In the genomic region with DNA sequence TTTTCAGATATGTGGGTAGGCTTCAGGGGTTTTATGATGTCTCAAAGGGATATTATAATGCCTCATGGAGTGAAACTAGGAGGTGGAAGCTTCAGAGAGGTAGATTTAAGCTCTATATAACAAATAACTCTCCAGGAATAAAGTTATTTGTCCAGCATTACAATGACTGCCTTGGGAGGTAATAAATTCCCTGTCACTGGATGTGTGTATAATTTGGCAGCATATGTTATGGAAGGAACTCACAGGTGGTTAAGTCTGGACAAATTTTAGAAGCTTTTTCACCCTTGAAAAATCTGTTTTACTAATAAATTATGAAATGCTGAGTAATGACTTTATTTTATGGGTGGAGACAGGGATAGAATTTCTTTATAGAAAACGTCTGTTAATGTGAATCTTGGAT, we compare ENCODE assay signal across 29 cellular contexts. TPM values are rescaled to one million over a fixed set of nuclear protein-coding genes. Genes with fewer than 3 reads are reported as not detected.
DNase-seq lines count a peak whose midpoint lies in the region; ATAC-seq, FAIRE-seq and TF ChIP-seq lines count a peak whose summit lies in the region.
"Had no signal": no experiment of that assay in that cellular context is flagged by ENCODE, and none has a peak within 500 bp of the region (broad histone marks: within the 10 kb centered on the region; RNA-seq: fewer than 3 reads in every experiment).

No MANE protein-coding gene starts in this region.

- H3K4me3 Mint-ChIP-seq in MCF 10A (ENCODE audit: unreplicated experiment), result no peak overlapping the region
- H3K4me3 Mint-ChIP-seq in stimulated activated memory B cell treated with anti-CD40 and anti-IgM and Interleukin-4, amounts not matched to agents 10 μg/mL and 1 μg/mL and 100 μg/mL, for 72 hours, result no peak overlapping the region
- no peak overlapping the region for H3K4me3 Mint-ChIP-seq in activated CD8-positive, alpha-beta T cell treated with anti-CD3 and anti-CD28 coated beads, Interleukin-2, amount 10 ng/mL, durations not matched to agents 7 days and 5 days
- H3K4me3 Mint-ChIP-seq: activated naive CD4-positive, alpha-beta T cell treated with anti-CD3 and anti-CD28 coated beads for 36 hours had no signal

- no peak overlapping the region for H3K9ac ChIP-seq in mammary epithelial cell (ENCODE audit: insufficient read depth, low read length)
- H3K9ac ChIP-seq in H1 (replicated peaks in 1 of 4; ENCODE audit: extremely low read depth in 1 of 4, low read depth in 3 of 4, low read length in 3 of 4), result no peak overlapping the region

- no peak overlapping the region for H3K23ac ChIP-seq in H1 (ENCODE audit: insufficient read length)

- 46% methylated on average over 1 of the region's 1 CpG for WGBS in mammary epithelial cell (ENCODE audit: low coverage, missing lambda C conversion rate)
- 69% methylated on average over 1 of the region's 1 CpG; no CpG with 5 or more reads in 1 of the 2 experiments for WGBS in H1 (ENCODE audit: extremely low coverage in 1 of 2, insufficient coverage in 1 of 2, insufficient read length in 1 of 2, insufficient replicate concordance in 2 of 2, low coverage in 1 of 2, low lambda C conversion rate in 2 of 2, missing lambda C conversion rate in 1 of 2), 2 experiments

- no peak for DNase-seq in mammary epithelial cell
- DNase-seq in MCF 10A (ENCODE audit: unreplicated experiment), result no peak
- DNase-seq in NCI-H2081 (lab: John Stamatoyannopoulos, UW), result peak; percentile 15 to 56
- no peak for DNase-seq in H1 (ENCODE audit: low read depth in 1 of 2, low spot score in 2 of 2)
- no peak for DNase-seq in activated CD8-positive, alpha-beta T cell treated with anti-CD3 and anti-CD28 coated beads, Interleukin-2, amount 10 ng/mL, durations not matched to agents 7 days and 5 days
- no peak for DNase-seq in GOT3 (lab: John Stamatoyannopoulos, UW)
- DNase-seq: activated CD4-positive, alpha-beta T cell treated with anti-CD3 and anti-CD28 coated beads, Interleukin-2, amount 50 U/mL, for 48 hours; activated naive CD4-positive, alpha-beta T cell treated with anti-CD3 and anti-CD28 coated beads for 36 hours; activated T-cell treated with anti-CD3 and anti-CD28 coated beads for 4 hours; Caco-2; DND-41; dorsolateral prefrontal cortex; heart left ventricle; left cardiac atrium; MM.1S; naive B cell; NCI-H1417 treated with DMSO at 0.1 percent for 48 hours; NCI-H226; NCI-H82; pancreas; PC-3; right cardiac atrium; SHP77; transverse colon; WERI-Rb-1 had no signal

- no peak overlapping the region for H2BK12ac ChIP-seq in H1 (ENCODE audit: low read depth, low read length)

- H3K4ac ChIP-seq in H1 (replicated peaks; ENCODE audit: insufficient read length, low read depth, low read length), result no peak overlapping the region

- H3K4me1 ChIP-seq in mammary epithelial cell (ENCODE audit: insufficient read depth, low read length), result no peaks in the 10 kb centered on the region
- peaks cover 0 to 7% (median 2%) of the 10 kb centered on the region in 4 experiments; a peak in 2 of 7 replicates for H3K4me1 ChIP-seq in H1 (replicated peaks in 1 of 4; ENCODE audit: control insufficient read depth in 3 of 4, insufficient read depth in 4 of 4, low read length in 3 of 4)
- H3K4me1 ChIP-seq: Caco-2, pancreas, transverse colon had no signal

- H3K56ac ChIP-seq in H1 (replicated peaks; ENCODE audit: insufficient read length, low read depth, low read length), result no peak overlapping the region

- TF ChIP-seq CTCF in mammary epithelial cell (conservative IDR thresholded peaks at IDR 0.05 in 1 of 2, IDR thresholded peaks at IDR 0.05 in 1 of 2; ENCODE audit: extremely low read depth in 1 of 2, insufficient read depth in 1 of 2, low read depth in 1 of 2, low read length in 2 of 2), result no peak
- no peak for TF ChIP-seq CTCF in MCF 10A (IDR thresholded peaks at IDR 0.05; ENCODE audit: unreplicated experiment)
- no peak for TF ChIP-seq CTCF in H1 (IDR thresholded peaks at IDR 0.05; ENCODE audit: control extremely low read depth in 1 of 3, insufficient read depth in 1 of 3, low read depth in 1 of 3, low read length in 3 of 3)

- no peak overlapping the region for H4K91ac ChIP-seq in H1 (replicated peaks; ENCODE audit: insufficient read length, low read length)

- no peak for TF ChIP-seq RAD21 in H1 (IDR thresholded peaks at IDR 0.05 in 1 of 2, conservative IDR thresholded peaks at IDR 0.05 in 1 of 2; ENCODE audit: low read depth in 2 of 2, low read length in 2 of 2)

- CTCF ChIA-PET in mammary epithelial cell (lab: Charles Lee; ENCODE audit: low non-redundant PET) (no interaction called here), MCF 10A (lab: Yijun Ruan, JAX) (no interaction called here), H1 (lab: Charles Lee; ENCODE audit: partially characterized antibody) (interaction anchor here (0.7 to 1.5 kb wide), 6 partner anchors 9 to 62 kb away, joined by 3 to 7 read pairs (median 4); no protein-coding TSS in a partner anchor)
- CTCF ChIA-PET in activated CD8-positive, alpha-beta T cell treated with anti-CD3 and anti-CD28 coated beads, Interleukin-2, amount 10 ng/mL, durations not matched to agents 7 days and 5 days (lab: Charles Lee), result interaction anchor here (1.0 to 5.6 kb wide), 3 partner anchors 19 to 61 kb away, joined by 4 to 40 read pairs (median 5); a partner anchor contains a TSS

- TF ChIP-seq POLR2A in H1 (IDR thresholded peaks at IDR 0.05; ENCODE audit: control extremely low read depth in 1 of 2, low read depth in 2 of 2, low read length in 2 of 2), result no peak

- FAIRE-seq in H1 (lab: Jason Lieb, UNC), result no peak
- FAIRE-seq: GM12892, GM19239, pancreas had no signal

- H2AK5ac ChIP-seq in H1 (ENCODE audit: low read depth, low read length), result no peak overlapping the region

- H2BK120ac ChIP-seq in H1 (replicated peaks; ENCODE audit: low read depth, low read length), result no peak overlapping the region

- dilution Hi-C loops in mammary epithelial cell (cut with HindIII; ENCODE audit: low sequenced_read_pairs), result no loop called here

- in situ Hi-C loops in mammary epithelial cell (cut with MboI; ENCODE audit: low sequenced_read_pairs in 2 of 2), result no loop called here

- no peak overlapping the region for H2BK20ac ChIP-seq in H1 (ENCODE audit: low read length)

- H3K79me1 ChIP-seq in H1 (ENCODE audit: low read depth, low read length), result no peaks in the 10 kb centered on the region

- H3K9me3 ChIP-seq in mammary epithelial cell (replicated peaks; ENCODE audit: insufficient read depth, low read length), result no peaks in the 10 kb centered on the region
- H3K9me3 ChIP-seq in H1 (ENCODE audit: insufficient read depth in 2 of 2, low read depth in 1 of 2, low read length in 1 of 2), result no peaks in the 10 kb centered on the region
- H3K9me3 ChIP-seq: Caco-2, heart left ventricle, pancreas, transverse colon had no signal

- no peaks in the 10 kb centered on the region for H3K9me3 Mint-ChIP-seq in MCF 10A (ENCODE audit: unreplicated experiment)
- no peaks in the 10 kb centered on the region for H3K9me3 Mint-ChIP-seq in stimulated activated memory B cell treated with anti-CD40 and anti-IgM and Interleukin-4, amounts not matched to agents 10 μg/mL and 1 μg/mL and 100 μg/mL, for 72 hours
- H3K9me3 Mint-ChIP-seq in activated CD8-positive, alpha-beta T cell treated with anti-CD3 and anti-CD28 coated beads, Interleukin-2, amount 10 ng/mL, durations not matched to agents 7 days and 5 days (ENCODE audit: insufficient read depth), result peaks cover 7% of the 10 kb centered on the region
- H3K9me3 Mint-ChIP-seq: activated naive CD4-positive, alpha-beta T cell treated with anti-CD3 and anti-CD28 coated beads for 36 hours; naive B cell had no signal

- no peaks in the 10 kb centered on the region for H3K23me2 ChIP-seq in H1 (ENCODE audit: low read depth, low read length)

- POLR2A ChIA-PET in MCF 10A (lab: Yijun Ruan, JAX) (interaction anchor here (1.2 to 1.3 kb wide), 2 partner anchors 34 to 42 kb away, joined by 3 read pairs; no protein-coding TSS in a partner anchor), H1 (lab: Charles Lee; ENCODE audit: partially characterized antibody) (no interaction called here)
- POLR2A ChIA-PET in activated CD8-positive, alpha-beta T cell treated with anti-CD3 and anti-CD28 coated beads, Interleukin-2, amount 10 ng/mL, durations not matched to agents 7 days and 5 days (lab: Charles Lee), result no interaction called here

- H3K27me3 ChIP-seq in mammary epithelial cell (ENCODE audit: insufficient read depth, low read length) (no peaks in the 10 kb centered on the region), H1 (replicated peaks in 1 of 4; ENCODE audit: control insufficient read depth in 3 of 4, extremely low read depth in 1 of 4, insufficient read depth in 3 of 4, low read length in 3 of 4) (no peaks in the 10 kb centered on the region)
- H3K27me3 ChIP-seq: heart left ventricle, pancreas, transverse colon had no signal

- no peak overlapping the region for H3K27ac ChIP-seq in mammary epithelial cell (ENCODE audit: insufficient read depth, low read depth, low read length)
- H3K27ac ChIP-seq in H1 (ENCODE audit: low read depth, low read length), result no peak overlapping the region
- H3K27ac ChIP-seq: dorsolateral prefrontal cortex, heart left ventricle, pancreas, transverse colon, WERI-Rb-1 had no signal

- H2AFZ ChIP-seq in mammary epithelial cell (ENCODE audit: low read depth, low read length) (peak overlapping the region; percentile 2), H1 (ENCODE audit: low read length) (no peak overlapping the region)

- H3K36me3 ChIP-seq in mammary epithelial cell (ENCODE audit: insufficient read depth, low read length) (no peaks in the 10 kb centered on the region), H1 (ENCODE audit: control insufficient read depth in 2 of 4, insufficient read depth in 4 of 4, low read length in 3 of 4) (no peaks in the 10 kb centered on the region)
- H3K36me3 ChIP-seq: heart left ventricle, pancreas, transverse colon, WERI-Rb-1 had no signal

- no peak for ATAC-seq in stimulated activated memory B cell treated with anti-CD40 and anti-IgM and Interleukin-4, amounts not matched to agents 10 μg/mL and 1 μg/mL and 100 μg/mL, for 72 hours
- no peak for ATAC-seq in HG02981 (IDR thresholded peaks at IDR 0.05; ENCODE audit: unreplicated experiment)
- ATAC-seq in activated CD8-positive, alpha-beta T cell treated with anti-CD3 and anti-CD28 coated beads, Interleukin-2, amount 10 ng/mL, durations not matched to agents 7 days and 5 days, result no peak
- ATAC-seq: heart left ventricle, left cardiac atrium, pancreas, PC-3, right cardiac atrium had no signal

- H3K27me3 Mint-ChIP-seq in MCF 10A (ENCODE audit: insufficient read depth, unreplicated experiment), result no peaks in the 10 kb centered on the region
- no peaks in the 10 kb centered on the region for H3K27me3 Mint-ChIP-seq in stimulated activated memory B cell treated with anti-CD40 and anti-IgM and Interleukin-4, amounts not matched to agents 10 μg/mL and 1 μg/mL and 100 μg/mL, for 72 hours
- H3K27me3 Mint-ChIP-seq in activated CD8-positive, alpha-beta T cell treated with anti-CD3 and anti-CD28 coated beads, Interleukin-2, amount 10 ng/mL, durations not matched to agents 7 days and 5 days (ENCODE audit: low read depth), result no peaks in the 10 kb centered on the region
- H3K27me3 Mint-ChIP-seq: naive B cell had no signal

- intact Hi-C loops in mammary epithelial cell (cut with micrococcal nuclease) (loop anchor here (5.0 kb wide), 1 partner anchor 40 kb away; no protein-coding TSS in a partner anchor), MCF 10A (cut with micrococcal nuclease) (no loop called here)

- BruUV-seq in mammary epithelial cell (replicated peaks; lab: Mats Ljungman, UMichigan), result no TSS peak
- no TSS peak for BruUV-seq in MCF 10A (replicated peaks; lab: Mats Ljungman, UMichigan)

- no peak overlapping the region for H4K5ac ChIP-seq in H1 (ENCODE audit: insufficient read length, low read depth, low read length)

- TF ChIP-seq EP300 in H1 (IDR thresholded peaks at IDR 0.05; ENCODE audit: borderline replicate concordance in 1 of 2, low read depth in 2 of 2, low read length in 2 of 2), result no peak

- peaks cover 5% of the 10 kb centered on the region for H3K4me1 Mint-ChIP-seq in MCF 10A (ENCODE audit: insufficient read depth, unreplicated experiment)
- peaks cover 61% of the 10 kb centered on the region for H3K4me1 Mint-ChIP-seq in stimulated activated memory B cell treated with anti-CD40 and anti-IgM and Interleukin-4, amounts not matched to agents 10 μg/mL and 1 μg/mL and 100 μg/mL, for 72 hours
- peaks cover 28% of the 10 kb centered on the region for H3K4me1 Mint-ChIP-seq in activated CD8-positive, alpha-beta T cell treated with anti-CD3 and anti-CD28 coated beads, Interleukin-2, amount 10 ng/mL, durations not matched to agents 7 days and 5 days (ENCODE audit: low read depth)

- H3K36me3 Mint-ChIP-seq in MCF 10A (ENCODE audit: insufficient read depth, unreplicated experiment), result peaks cover 5% of the 10 kb centered on the region
- H3K36me3 Mint-ChIP-seq in stimulated activated memory B cell treated with anti-CD40 and anti-IgM and Interleukin-4, amounts not matched to agents 10 μg/mL and 1 μg/mL and 100 μg/mL, for 72 hours, result peaks cover 16% of the 10 kb centered on the region
- peaks cover 44% of the 10 kb centered on the region for H3K36me3 Mint-ChIP-seq in activated CD8-positive, alpha-beta T cell treated with anti-CD3 and anti-CD28 coated beads, Interleukin-2, amount 10 ng/mL, durations not matched to agents 7 days and 5 days (ENCODE audit: low read depth)

- no peak overlapping the region for H3K14ac ChIP-seq in H1 (ENCODE audit: insufficient read length)

- H3K4me3 ChIP-seq in mammary epithelial cell (replicated peaks in 1 of 3; ENCODE audit: insufficient read depth in 1 of 3, low read depth in 2 of 3, low read length in 3 of 3) (no peak overlapping the region), H1 (ENCODE audit: extremely low read depth in 1 of 4, insufficient read depth in 2 of 4, low read depth in 3 of 4, low read length in 4 of 4) (no peak overlapping the region)
- H3K4me3 ChIP-seq: dorsolateral prefrontal cortex, heart left ventricle, pancreas, transverse colon had no signal

- H3K4me2 ChIP-seq in mammary epithelial cell (ENCODE audit: insufficient read depth, low read depth, low read length), result no peak overlapping the region
- H3K4me2 ChIP-seq in H1 (ENCODE audit: insufficient read depth in 1 of 2, low read depth in 2 of 2, low read length in 2 of 2), result no peak overlapping the region

- H4K8ac ChIP-seq in H1 (ENCODE audit: extremely low read depth, insufficient read depth, low read length), result no peak overlapping the region

- H2BK5ac ChIP-seq in H1 (ENCODE audit: low read depth, low read length), result no peak overlapping the region

- H3K79me2 ChIP-seq in mammary epithelial cell (ENCODE audit: insufficient read depth, low read length) (no peaks in the 10 kb centered on the region), H1 (ENCODE audit: control insufficient read depth in 1 of 2, insufficient read depth in 2 of 2, low read length in 2 of 2) (no peaks in the 10 kb centered on the region)

- H3K18ac ChIP-seq in H1 (ENCODE audit: extremely low read depth, low read length), result no peak overlapping the region

- H2BK15ac ChIP-seq in H1 (ENCODE audit: low read length), result no peak overlapping the region

- H3K27ac Mint-ChIP-seq in MCF 10A (ENCODE audit: low read depth, unreplicated experiment), result no peak overlapping the region
- H3K27ac Mint-ChIP-seq in stimulated activated memory B cell treated with anti-CD40 and anti-IgM and Interleukin-4, amounts not matched to agents 10 μg/mL and 1 μg/mL and 100 μg/mL, for 72 hours, result peak overlapping the region; percentile 99
- H3K27ac Mint-ChIP-seq in activated CD8-positive, alpha-beta T cell treated with anti-CD3 and anti-CD28 coated beads, Interleukin-2, amount 10 ng/mL, durations not matched to agents 7 days and 5 days, result no peak overlapping the region

- no peaks in the 10 kb centered on the region for H4K20me1 ChIP-seq in mammary epithelial cell (ENCODE audit: insufficient read depth, low read length)
- no peaks in the 10 kb centered on the region for H4K20me1 ChIP-seq in H1 (replicated peaks in 1 of 2; ENCODE audit: control insufficient read depth in 1 of 2, insufficient read depth in 2 of 2, low read length in 2 of 2)

RNA-seq across cellular contexts. Expression of a gene that starts 36.8 kb away (rescaled TPM):
- total RNA-seq in mammary epithelial cell, result under 1 TPM; under 0.01 to 0.19 TPM
- 0.16 TPM for polyA plus RNA-seq in mammary epithelial cell
- polyA minus RNA-seq in mammary epithelial cell, result not detected
- 3.5 and 4.9 TPM in 2 replicates for total RNA-seq in MCF 10A (2022)
- total RNA-seq in H1 (2021; fragmentation: NEBNext Ultra II Directional; extraction: Animal tissue kit (Norgen Biotek cat#: 25700)), result 44.5 and 45.6 TPM in 2 replicates
- polyA plus RNA-seq in H1 (2011; rRNA removed), result 13.3 and 16.7 TPM in 2 replicates
- 21.7 TPM for polyA plus RNA-seq in H1 (2011; cell fraction: cytosol; rRNA removed)
- 19.6 TPM for polyA plus RNA-seq in H1 (2011; cell fraction: nucleus; rRNA removed)
- polyA plus RNA-seq in H1 (2012, experiment 1 of 2), result 21.1 to 34.2 TPM (median 29.2 TPM) in 4 replicates
- polyA plus RNA-seq in H1 (2012, experiment 2 of 2), result 9.9 TPM
- 22.5 TPM for polyA plus RNA-seq in H1 (2013, experiment 1 of 2)
- 22.1 TPM for polyA plus RNA-seq in H1 (2013, experiment 2 of 2)
- polyA minus RNA-seq in H1 (2011; rRNA and poly(A)+ RNA removed), result 43.9 and 57.0 TPM in 2 replicates
- 17.9 TPM for polyA minus RNA-seq in H1 (2011; cell fraction: cytosol; rRNA and poly(A)+ RNA removed)
- 23.2 TPM for polyA minus RNA-seq in H1 (2011; cell fraction: nucleus; rRNA and poly(A)+ RNA removed)
- 100 to 1,000 TPM; 154 to 156 TPM for total RNA-seq in activated CD8-positive, alpha-beta T cell treated with anti-CD3 and anti-CD28 coated beads, Interleukin-2, amount 10 ng/mL, durations not matched to agents 7 days and 5 days

Comparison
In these comparisons a context has a peak if more than half of its experiments do, and no peak if none do; other contexts are left out.
1. DNase-seq: peak in NCI-H2081 (2 of 2); none in mammary epithelial cell (single experiment), MCF 10A (single experiment), H1 (0 of 2), activated CD8-positive, alpha-beta T cell treated with anti-CD3 and anti-CD28 coated beads, Interleukin-2, amount 10 ng/mL, durations not matched to agents 7 days and 5 days (single experiment) and GOT3 (single experiment).
2. CTCF ChIA-PET loops: an anchor here in H1 (0.7 to 1.5 kb wide) and activated CD8-positive, alpha-beta T cell treated with anti-CD3 and anti-CD28 coated beads, Interleukin-2, amount 10 ng/mL, durations not matched to agents 7 days and 5 days (1.0 to 5.6 kb wide); none called in mammary epithelial cell and MCF 10A.